ENCODE assay signal across 1 cellular context in genomic region chr14:55191101-55191880, GRCh38.
TF ChIP-seq lines count a peak whose summit lies in the region.

Gene DLGAP5, minus strand, starts transcription at chr14:55191585. Its CDS starts 2,406 bp downstream, at chr14:55189179.

TF ChIP-seq in HepG2, 621 proteins besides CTCF, POLR2A, EP300 and RAD21 (continued from another document and continues in another):
- TF ChIP-seq KIAA2018 (CRISPR knock-in tag; IDR thresholded peaks at IDR 0.05; ENCODE audit: borderline replicate concordance) (no peak), ZNF567 (CRISPR knock-in tag; IDR thresholded peaks at IDR 0.05; ENCODE audit: borderline replicate concordance) (no peak), ZBTB25 (CRISPR knock-in tag; IDR thresholded peaks at IDR 0.05) (no peak), GATAD2A (CRISPR knock-in tag; IDR thresholded peaks at IDR 0.05) (no peak), NR2C2 (CRISPR knock-in tag; IDR thresholded peaks at IDR 0.05; ENCODE audit: borderline replicate concordance) (no peak), SP140L (CRISPR knock-in tag; IDR thresholded peaks at IDR 0.05; ENCODE audit: borderline replicate concordance) (0 out of 2 replicates have a peak, but pooled peaks have one; percentile 37), ZNF879 (CRISPR knock-in tag; IDR thresholded peaks at IDR 0.05) (no peak), ZNF274 (CRISPR knock-in tag; IDR thresholded peaks at IDR 0.05) (0 out of 2 replicates have a peak, but pooled peaks have one; percentile 40), NR2F6 (IDR thresholded peaks at IDR 0.05) (peak; percentile 42; the same call in 1 of the 2 replicates), NR2F6 (CRISPR knock-in tag; IDR thresholded peaks at IDR 0.05) (no peak), ZBTB34 (CRISPR knock-in tag; IDR thresholded peaks at IDR 0.05) (peak; percentile 65), NKX3-1 (CRISPR knock-in tag; IDR thresholded peaks at IDR 0.05) (peak; percentile 28; the same call in 1 of the 2 replicates), CHD2 (IDR thresholded peaks at IDR 0.05; ENCODE audit: low read depth, low read length) (peak; percentile 60; the same call in 1 of the 2 replicates), RFX1 (IDR thresholded peaks at IDR 0.05) (peak; percentile 65; the same call in 1 of the 2 replicates), MNT (IDR thresholded peaks at IDR 0.05) (no peak; the same call in 1 of the 2 replicates), HBP1 (CRISPR knock-in tag; IDR thresholded peaks at IDR 0.05; ENCODE audit: low read depth) (peak; percentile 99), MED1 (CRISPR knock-in tag; IDR thresholded peaks at IDR 0.05) (peak; percentile 36; the same call in 1 of the 2 replicates), POGK (CRISPR knock-in tag; conservative IDR thresholded peaks at IDR 0.05) (peak; percentile 51), ZNF883 (CRISPR knock-in tag; IDR thresholded peaks at IDR 0.05; ENCODE audit: not compliant biosample characterization) (peak; percentile 47), ZSCAN9 (CRISPR knock-in tag; IDR thresholded peaks at IDR 0.05; ENCODE audit: borderline replicate concordance) (no peak; the same call in 1 of the 2 replicates), MAX (IDR thresholded peaks at IDR 0.05) (peak; percentile 59), EHMT2 (IDR thresholded peaks at IDR 0.05; ENCODE audit: borderline replicate concordance, low read depth, low read length) (peak; percentile 68; the same call in 1 of the 2 replicates), ZNF501 (CRISPR knock-in tag; IDR thresholded peaks at IDR 0.05) (0 out of 2 replicates have a peak, but pooled peaks have one; percentile 67), SNAPC2 (CRISPR knock-in tag; IDR thresholded peaks at IDR 0.05) (peak; percentile 95), ZNF512B (CRISPR knock-in tag; IDR thresholded peaks at IDR 0.05; ENCODE audit: borderline replicate concordance) (no peak), PAF1 (CRISPR knock-in tag; IDR thresholded peaks at IDR 0.05) (no peak), HCFC1 (IDR thresholded peaks at IDR 0.05; ENCODE audit: low read depth, low read length) (no peak), ZBTB4 (CRISPR knock-in tag; IDR thresholded peaks at IDR 0.05; ENCODE audit: borderline replicate concordance) (peak; percentile 20; the same call in 1 of the 2 replicates), ZNF101 (CRISPR knock-in tag; IDR thresholded peaks at IDR 0.05; ENCODE audit: borderline replicate concordance, low read depth) (no peak), ZNF616 (CRISPR knock-in tag; IDR thresholded peaks at IDR 0.05; ENCODE audit: low read depth) (no peak), DPF2 (CRISPR knock-in tag; IDR thresholded peaks at IDR 0.05; ENCODE audit: borderline replicate concordance, low read depth) (no peak), ZNF460 (CRISPR knock-in tag; IDR thresholded peaks at IDR 0.05; ENCODE audit: borderline replicate concordance) (no peak), ZC3H4 (CRISPR knock-in tag; IDR thresholded peaks at IDR 0.05; ENCODE audit: borderline replicate concordance) (no peak), EED (CRISPR knock-in tag; IDR thresholded peaks at IDR 0.05) (no peak), CBX1 (IDR thresholded peaks at IDR 0.05; ENCODE audit: low read depth) (no peak)
